8 cellular contexts compared by ENCODE assay signal in the genomic region with DNA sequence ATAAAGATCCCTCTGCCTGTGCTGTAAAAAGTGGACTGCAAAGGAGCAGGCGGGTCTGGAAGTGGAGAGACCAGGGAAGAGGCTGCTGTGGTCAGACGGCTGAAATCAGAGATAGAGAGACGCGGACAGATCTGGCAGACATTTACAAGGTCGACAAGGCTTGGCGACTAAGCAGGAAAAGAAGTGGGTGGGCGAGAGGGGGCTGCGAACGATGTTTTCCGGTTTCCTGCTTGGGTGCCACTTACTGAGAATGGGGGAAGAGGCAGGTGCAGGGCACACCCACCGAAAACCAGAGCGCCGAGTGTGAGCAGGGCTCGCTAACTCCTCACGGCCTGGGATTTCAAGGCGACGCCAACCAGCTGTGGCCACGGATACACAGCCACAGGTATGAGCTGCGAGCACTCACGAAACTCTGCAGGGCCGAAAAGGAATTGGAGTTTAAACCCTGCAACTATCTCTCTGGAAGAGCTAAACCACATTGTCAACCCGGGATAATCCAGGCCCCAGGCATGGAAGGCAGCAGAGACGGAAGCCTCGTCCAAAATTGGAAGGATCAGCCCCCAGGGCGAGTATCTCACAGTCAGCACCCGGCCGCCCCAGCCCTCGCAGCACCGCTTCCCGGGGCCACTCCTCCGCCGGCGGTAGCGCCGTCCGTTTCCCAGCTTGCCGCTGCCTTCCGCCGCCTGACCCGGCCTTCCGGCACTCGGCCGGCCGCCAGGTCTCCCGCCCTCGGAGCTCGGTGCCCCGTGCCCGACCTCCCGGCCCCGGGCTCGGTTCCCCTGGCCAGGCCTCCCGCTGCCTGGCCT. TPM values are rescaled to one million over a fixed set of nuclear protein-coding genes. Genes with fewer than 3 reads are reported as not detected.
DNase-seq lines count a peak whose midpoint lies in the region; ATAC-seq, FAIRE-seq and TF ChIP-seq lines count a peak whose summit lies in the region.

No MANE protein-coding gene starts in this region.

- no peak for FAIRE-seq in frontal cortex (lab: Jason Lieb, UNC)

- peak overlapping the region; percentile 99 for H3K27ac ChIP-seq in tibial artery

- intact Hi-C loops in tibial artery (cut with DNase I; ENCODE audit: low total_unique reads), result loop anchor here (5.0 kb wide), 3 partner anchors 84 to 176 kb away; partner anchors contain the start of genes CENPU and IRF2

- no peak for TF ChIP-seq CTCF in tibial artery (IDR thresholded peaks at IDR 0.05)

- peak overlapping the region; percentile 83 for H3K4me3 ChIP-seq in neuron (ENCODE audit: low read length)
- peak overlapping the region; percentile 92 to 93 for H3K4me3 ChIP-seq in tibial artery

- peak; percentile 28 for ATAC-seq in HG02973 (IDR thresholded peaks at IDR 0.05; ENCODE audit: unreplicated experiment)

- H3K36me3 ChIP-seq in neuron (ENCODE audit: insufficient read depth, low read length), result peaks cover 2% of the 10 kb centered on the region
- no peaks in the 10 kb centered on the region for H3K36me3 ChIP-seq in tibial artery

- H2AFZ ChIP-seq in neuron (ENCODE audit: low read depth, low read length), result peak overlapping the region; percentile 66

- DNase-seq in SIG-M5 treated with dmso at 0.1 percent for 504 hours (lab: John Stamatoyannopoulos, UW; ENCODE audit: unreplicated experiment) (peak; percentile 39), SIG-M5 (lab: John Stamatoyannopoulos, UW) (no peak), frontal cortex (ENCODE audit: low spot score in 2 of 2) (peak; percentile 33 to 49), tibial artery (peak; percentile 64 to 87)
- DNase-seq in activated naive CD4-positive, alpha-beta T cell (lab: John Stamatoyannopoulos, UW), result peak in 3 of 4 experiments; percentile 11 to 43 (median 25)

- H3K27me3 ChIP-seq in neuron (ENCODE audit: insufficient read depth, low read length) (no peaks in the 10 kb centered on the region), tibial artery (no peaks in the 10 kb centered on the region)

- H3K4me1 ChIP-seq in neuron (ENCODE audit: insufficient read depth, low read length) (peaks cover 30% of the 10 kb centered on the region), tibial artery (peaks cover 0 to 48% (median 27%) of the 10 kb centered on the region in 4 donors)

- H3K9me3 ChIP-seq in neuron (ENCODE audit: low read length) (no peaks in the 10 kb centered on the region), tibial artery (no peaks in the 10 kb centered on the region)

TF ChIP-seq in PFSK-1, 5 proteins besides CTCF, POLR2A, EP300 and RAD21:
- TF ChIP-seq, protein P1, sequence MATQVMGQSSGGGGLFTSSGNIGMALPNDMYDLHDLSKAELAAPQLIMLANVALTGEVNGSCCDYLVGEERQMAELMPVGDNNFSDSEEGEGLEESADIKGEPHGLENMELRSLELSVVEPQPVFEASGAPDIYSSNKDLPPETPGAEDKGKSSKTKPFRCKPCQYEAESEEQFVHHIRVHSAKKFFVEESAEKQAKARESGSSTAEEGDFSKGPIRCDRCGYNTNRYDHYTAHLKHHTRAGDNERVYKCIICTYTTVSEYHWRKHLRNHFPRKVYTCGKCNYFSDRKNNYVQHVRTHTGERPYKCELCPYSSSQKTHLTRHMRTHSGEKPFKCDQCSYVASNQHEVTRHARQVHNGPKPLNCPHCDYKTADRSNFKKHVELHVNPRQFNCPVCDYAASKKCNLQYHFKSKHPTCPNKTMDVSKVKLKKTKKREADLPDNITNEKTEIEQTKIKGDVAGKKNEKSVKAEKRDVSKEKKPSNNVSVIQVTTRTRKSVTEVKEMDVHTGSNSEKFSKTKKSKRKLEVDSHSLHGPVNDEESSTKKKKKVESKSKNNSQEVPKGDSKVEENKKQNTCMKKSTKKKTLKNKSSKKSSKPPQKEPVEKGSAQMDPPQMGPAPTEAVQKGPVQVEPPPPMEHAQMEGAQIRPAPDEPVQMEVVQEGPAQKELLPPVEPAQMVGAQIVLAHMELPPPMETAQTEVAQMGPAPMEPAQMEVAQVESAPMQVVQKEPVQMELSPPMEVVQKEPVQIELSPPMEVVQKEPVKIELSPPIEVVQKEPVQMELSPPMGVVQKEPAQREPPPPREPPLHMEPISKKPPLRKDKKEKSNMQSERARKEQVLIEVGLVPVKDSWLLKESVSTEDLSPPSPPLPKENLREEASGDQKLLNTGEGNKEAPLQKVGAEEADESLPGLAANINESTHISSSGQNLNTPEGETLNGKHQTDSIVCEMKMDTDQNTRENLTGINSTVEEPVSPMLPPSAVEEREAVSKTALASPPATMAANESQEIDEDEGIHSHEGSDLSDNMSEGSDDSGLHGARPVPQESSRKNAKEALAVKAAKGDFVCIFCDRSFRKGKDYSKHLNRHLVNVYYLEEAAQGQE (IDR thresholded peaks at IDR 0.05; ENCODE audit: insufficient read depth in 1 of 2, low read depth in 2 of 2, low read length in 2 of 2), result no peak
- TF ChIP-seq FOXP2 (optimal IDR thresholded peaks at IDR 0.05; ENCODE audit: borderline replicate concordance, extremely low read depth, extremely low read length, insufficient read depth), result peak; percentile 25
- TF ChIP-seq POLR2AphosphoS5 (IDR thresholded peaks at IDR 0.05; ENCODE audit: low read depth, low read length), result no peak

RNA-seq across cellular contexts. Expression of gene CASP3, which starts 0.8 kb away (rescaled TPM):
- 13.3 TPM for polyA plus RNA-seq in PFSK-1 (2012; ENCODE audit: insufficient read length, low read depth)
- 72.6 TPM for total RNA-seq in frontal cortex

RNA-seq across cellular contexts. Expression of gene PRIMPOL, which starts 1.1 kb away (rescaled TPM):
- polyA plus RNA-seq in PFSK-1 (2012; ENCODE audit: insufficient read length, low read depth), result 4.4 TPM
- 49.3 TPM for total RNA-seq in frontal cortex
